ENCODE assay signal across 12 cellular contexts in the genomic region with DNA sequence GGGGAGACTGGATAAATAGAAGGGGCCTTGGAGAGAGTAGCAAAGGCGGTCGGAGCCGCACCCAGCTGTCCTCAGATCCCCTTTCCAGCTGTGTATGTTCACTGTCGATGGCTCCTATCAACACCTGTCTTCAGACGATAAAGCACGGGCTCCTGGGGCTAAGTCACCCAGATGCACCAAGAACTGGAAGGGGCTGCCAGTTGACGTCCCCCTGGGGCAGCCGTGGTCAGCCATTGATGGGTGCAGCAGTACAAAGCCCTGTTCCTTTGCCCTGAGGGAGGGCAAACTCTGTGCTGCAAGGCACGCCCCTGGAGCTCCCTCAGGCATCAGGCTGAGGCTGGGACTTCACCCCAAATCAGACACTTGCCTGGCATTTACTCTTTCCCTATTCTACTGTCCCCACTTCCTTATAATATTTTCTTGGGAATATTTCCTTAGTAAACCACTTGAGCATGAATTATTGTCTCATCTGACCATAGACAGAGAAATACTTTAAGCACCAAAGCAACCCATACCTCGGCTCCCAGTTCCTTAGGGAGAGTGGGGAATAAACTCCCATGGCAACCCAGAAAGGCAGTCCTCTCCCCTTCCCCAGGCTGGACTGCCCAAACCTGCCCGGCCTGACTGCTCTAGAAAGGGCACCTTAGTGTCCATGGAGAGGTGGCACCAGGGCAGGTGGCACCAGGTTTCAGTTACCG. TPM values are rescaled to one million over a fixed set of nuclear protein-coding genes. Genes with fewer than 3 reads are reported as not detected.
DNase-seq lines count a peak whose midpoint lies in the region; ATAC-seq, FAIRE-seq and TF ChIP-seq lines count a peak whose summit lies in the region.
"Had no signal": no experiment of that assay in that cellular context is flagged by ENCODE, and none has a peak within 500 bp of the region (broad histone marks: within the 10 kb centered on the region; RNA-seq: fewer than 3 reads in every experiment).

No MANE protein-coding gene starts in this region.

- WGBS in K562 (ENCODE audit: insufficient coverage, low coverage, missing lambda C conversion rate): 0% methylated on average over 7 of the region's 12 CpGs
- 56 to 61% methylated on average over 11 to 12 of the region's 12 CpGs for WGBS in thyroid gland, 2 donors

- H3K27ac Mint-ChIP-seq in neural progenitor cell: no peak overlapping the region
- H3K27ac Mint-ChIP-seq: activated CD4-positive, alpha-beta T cell treated with anti-CD3 and anti-CD28 coated beads, Interleukin-2, amount 10 ng/mL, durations not matched to agents 24 days and 14 days; IgD-negative memory B cell had no signal

- peaks cover 7% of the 10 kb centered on the region for H3K27me3 Mint-ChIP-seq in neural progenitor cell (ENCODE audit: insufficient read depth, low read depth)

- in situ Hi-C loops in K562 (cut with MboI): no loop called here

- H3K9me1 ChIP-seq in K562 (ENCODE audit: control insufficient read depth, insufficient read depth, low read length): no peaks in the 10 kb centered on the region

- CTCF ChIA-PET in K562 (lab: Yijun Ruan, JAX; ENCODE audit: low intra/inter-chr PET ratio): interaction anchor here (1.7 to 1.9 kb wide), 2 partner anchors 107 to 110 kb away, joined by 5 to 19 read pairs; partner anchors contain the start of gene SLC4A8

- DNase-seq in DMS79 treated with DMSO at 0.1 percent for 48 hours (lab: John Stamatoyannopoulos, UW) (peak; percentile 25), DMS79 (lab: John Stamatoyannopoulos, UW) (no peak), HTR-8/SVneo (ENCODE audit: insufficient read length, low spot score) (no peak), K562 (ENCODE audit: extremely low read depth in 1 of 4, low spot score in 3 of 4) (no peak), neural progenitor cell (ENCODE audit: low spot score) (no peak), foreskin melanocyte (no peak), thyroid gland (no peak), HCEC 1CT (no peak)

- no peak overlapping the region for H3K4me2 ChIP-seq in K562 (ENCODE audit: insufficient read depth, low read length)
- H3K4me2 ChIP-seq in neural progenitor cell: no peak overlapping the region

- TF ChIP-seq POLR2A in K562 (conservative IDR thresholded peaks at IDR 0.05) (no peak), thyroid gland (IDR thresholded peaks at IDR 0.05) (no peak)

- H3K9me3 Mint-ChIP-seq in neural progenitor cell: no peaks in the 10 kb centered on the region
- H3K9me3 Mint-ChIP-seq: activated CD4-positive, alpha-beta T cell treated with anti-CD3 and anti-CD28 coated beads, Interleukin-2, amount 10 ng/mL, durations not matched to agents 24 days and 14 days; IgD-negative memory B cell had no signal

- TF ChIP-seq CTCF in K562 (IDR thresholded peaks at IDR 0.05 in 2 of 3, conservative IDR thresholded peaks at IDR 0.05 in 1 of 3; ENCODE audit: insufficient read depth in 2 of 3, low read depth in 1 of 3, low read length in 3 of 3): no peak
- no peak for TF ChIP-seq CTCF in neural progenitor cell (IDR thresholded peaks at IDR 0.05)
- no peak for TF ChIP-seq CTCF in thyroid gland (IDR thresholded peaks at IDR 0.05)

- H3K4me3 ChIP-seq in K562 (no peak overlapping the region), neural progenitor cell (no peak overlapping the region), thyroid gland (replicated peaks in 1 of 3) (no peak overlapping the region)
- H3K4me3 ChIP-seq: colonic mucosa had no signal

- H3K27me3 ChIP-seq in K562 (ENCODE audit: control insufficient read depth in 2 of 2, insufficient read depth in 2 of 2, low read length in 2 of 2): peaks cover 5 to 33% of the 10 kb centered on the region in 2 experiments; a peak in 3 of 5 replicates
- H3K27me3 ChIP-seq in neural progenitor cell: peaks cover 6% of the 10 kb centered on the region
- no peaks in the 10 kb centered on the region for H3K27me3 ChIP-seq in thyroid gland
- H3K27me3 ChIP-seq: colonic mucosa had no signal

- no peak; the same call in 1 of the 2 replicates for TF ChIP-seq EP300 in K562 (IDR thresholded peaks at IDR 0.05; ENCODE audit: low read length)

- H3K27ac ChIP-seq in K562 (ENCODE audit: extremely low read depth, low read depth, low read length): no peak overlapping the region
- no peak overlapping the region for H3K27ac ChIP-seq in neural progenitor cell
- H3K27ac ChIP-seq in thyroid gland: no peak overlapping the region
- H3K27ac ChIP-seq: 22Rv1, colonic mucosa had no signal

- BruUV-seq in K562 (replicated peaks; lab: Mats Ljungman, UMichigan): no TSS peak

- intact Hi-C loops in K562 (cut with micrococcal nuclease) (loop anchor here (1.0 to 10.0 kb wide), 3 partner anchors 110 to 346 kb away; no protein-coding TSS in a partner anchor), thyroid gland (cut with DNase I) (loop anchor here (5.0 kb wide), 2 partner anchors 104 to 264 kb away; no protein-coding TSS in a partner anchor)

- no peaks in the 10 kb centered on the region for H3K36me3 ChIP-seq in K562 (ENCODE audit: control insufficient read depth, insufficient read depth, low read length)
- H3K36me3 ChIP-seq in neural progenitor cell: no peaks in the 10 kb centered on the region
- no peaks in the 10 kb centered on the region for H3K36me3 ChIP-seq in thyroid gland
- H3K36me3 ChIP-seq: colonic mucosa had no signal

- H3K4me1 Mint-ChIP-seq in neural progenitor cell: peaks cover 23% of the 10 kb centered on the region

- POLR2A ChIA-PET in K562 (lab: Yijun Ruan, JAX): interaction anchor here (0.7 to 1.1 kb wide), 5 partner anchors 9 to 1745 kb away, joined by 3 to 5 read pairs (median 3); no protein-coding TSS in a partner anchor

- FAIRE-seq in HTR-8/SVneo (lab: Jason Lieb, UNC) (peak; percentile 66), K562 (lab: Jason Lieb, UNC) (no peak)

- H4K20me1 ChIP-seq in K562 (replicated peaks; ENCODE audit: control insufficient read depth, insufficient read depth, low read length) (peaks cover 5% of the 10 kb centered on the region; the same call in 1 of the 2 replicates), neural progenitor cell (ENCODE audit: low read depth) (no peaks in the 10 kb centered on the region)

- H3K4me1 ChIP-seq in K562 (replicated peaks in 1 of 2; ENCODE audit: control insufficient read depth in 2 of 2, insufficient read depth in 2 of 2, low read length in 2 of 2): no peaks in the 10 kb centered on the region
- H3K4me1 ChIP-seq in neural progenitor cell: no peaks in the 10 kb centered on the region
- H3K4me1 ChIP-seq in thyroid gland: no peaks in the 10 kb centered on the region
- H3K4me1 ChIP-seq: colonic mucosa had no signal

- no peak for TF ChIP-seq RAD21 in K562 (CRISPR knock-in tag; conservative IDR thresholded peaks at IDR 0.05 in 1 of 2, IDR thresholded peaks at IDR 0.05 in 1 of 2)

- ATAC-seq in K562: peak; percentile 37

- H2AFZ ChIP-seq in K562 (ENCODE audit: low read depth, low read length) (no peak overlapping the region), neural progenitor cell (replicated peaks) (peak overlapping the region; percentile 75)

- H3K36me3 Mint-ChIP-seq in neural progenitor cell: no peaks in the 10 kb centered on the region

- no peaks in the 10 kb centered on the region for H3K9me3 ChIP-seq in K562 (replicated peaks; ENCODE audit: control insufficient read depth, insufficient read depth, low read depth, low read length)
- H3K9me3 ChIP-seq in neural progenitor cell (ENCODE audit: low read depth): no peaks in the 10 kb centered on the region
- no peaks in the 10 kb centered on the region for H3K9me3 ChIP-seq in thyroid gland
- H3K9me3 ChIP-seq: colonic mucosa had no signal

- H3K79me2 ChIP-seq in K562 (ENCODE audit: control insufficient read depth, insufficient read depth, low read length) (no peaks in the 10 kb centered on the region), neural progenitor cell (ENCODE audit: low read depth) (no peaks in the 10 kb centered on the region)

- H3K9ac ChIP-seq in K562 (ENCODE audit: insufficient read depth in 1 of 2, low read depth in 2 of 2, low read length in 2 of 2) (no peak overlapping the region), neural progenitor cell (no peak overlapping the region)

- H3F3A ChIP-seq in neural progenitor cell (ENCODE audit: low read depth): peaks cover 3% of the 10 kb centered on the region

- H3K4me3 Mint-ChIP-seq in neural progenitor cell: no peak overlapping the region
- H3K4me3 Mint-ChIP-seq: activated CD4-positive, alpha-beta T cell treated with anti-CD3 and anti-CD28 coated beads, Interleukin-2, amount 10 ng/mL, durations not matched to agents 24 days and 14 days had no signal

TF ChIP-seq in K562, 482 proteins besides CTCF, POLR2A, EP300 and RAD21 (continues in another document):
- TF ChIP-seq SIRT6 (IDR thresholded peaks at IDR 0.05; ENCODE audit: low read depth, low read length): no peak
- TF ChIP-seq TAF9B (IDR thresholded peaks at IDR 0.05; ENCODE audit: partially characterized antibody): no peak

RNA-seq across cellular contexts. Expression of gene SCN8A, which starts 59.6 kb away (rescaled TPM):
- 1.1 and 3.0 TPM in 2 replicates for total RNA-seq in K562 (2011; cell fraction: chromatin; rRNA removed; ENCODE audit: low replicate concordance)
- total RNA-seq in K562 (2011; cell fraction: nucleolus; rRNA removed): 0.53 and 1.0 TPM in 2 replicates
- 0.53 and 1.4 TPM in 2 replicates for total RNA-seq in K562 (2011; cell fraction: nucleoplasm; rRNA removed)
- total RNA-seq in K562 (2014; rRNA removed): 0.20 and 0.23 TPM in 2 replicates
- 0.15 and 0.83 TPM in 2 replicates for total RNA-seq in K562 (2014; rRNA removed; fragmentation: Illumina TruSeq; extraction: Trizol)
- 0.14 and 0.30 TPM in 2 replicates for total RNA-seq in K562 (2015; rRNA removed; fragmentation: Illumina TruSeq; extraction: Trizol)
- 0.29 and 0.72 TPM in 2 replicates for total RNA-seq in K562 (2021)
- 0.10 and 0.15 TPM in 2 replicates for polyA plus RNA-seq in K562 (2011; rRNA removed)
- 0.04 and 0.09 TPM in 2 replicates for polyA plus RNA-seq in K562 (2011; cell fraction: cytosol; rRNA removed)
- polyA plus RNA-seq in K562 (2011; cell fraction: nucleus; rRNA removed): 0.14 and 1.0 TPM in 2 replicates
- 0.18 and 0.26 TPM in 2 replicates for polyA plus RNA-seq in K562 (2012)
- 0.15 and 0.19 TPM in 2 replicates for polyA plus RNA-seq in K562 (2014; fragmentation: Illumina TruSeq; extraction: Trizol)
- under 1 TPM in 1 of 2 experiments, not detected in 1; 0.03 TPM for polyA plus RNA-seq in K562 (2014; fragmentation: Nextera tagmentation; extraction: Ambion mirVana)
- polyA plus RNA-seq in K562 (2014; rRNA removed): 0.07 and 0.16 TPM in 2 replicates
- 0.54 and 2.1 TPM in 2 replicates for polyA minus RNA-seq in K562 (2011; rRNA and poly(A)+ RNA removed)
- not detected in 2 replicates for polyA minus RNA-seq in K562 (2011; cell fraction: cytosol; rRNA and poly(A)+ RNA removed)
- polyA minus RNA-seq in K562 (2011; cell fraction: nucleus; rRNA and poly(A)+ RNA removed): 0.54 and 0.78 TPM in 2 replicates
- total RNA-seq in neural progenitor cell (ENCODE audit: low replicate concordance): 9.3 and 14.2 TPM in 2 replicates
- total RNA-seq in thyroid gland: 1 to 10 TPM in 3 of 4 donors, under 1 TPM in 1; 0.89 to 3.7 (median 1.3) TPM
